Comparison of ENCODE assay signal across 2 cellular contexts in genomic region chr20:2698912-2699311, GRCh38.
TF ChIP-seq lines count a peak whose summit lies in the region.

No MANE protein-coding gene starts in this region.

TF ChIP-seq in H1, 55 proteins besides CTCF, POLR2A, EP300 and RAD21:
- no peak for TF ChIP-seq SP1 (IDR thresholded peaks at IDR 0.05; ENCODE audit: low read depth, low read length)
- no peak for TF ChIP-seq TCF12 (IDR thresholded peaks at IDR 0.05; ENCODE audit: low read depth, low read length)
- no peak for TF ChIP-seq CEBPB (IDR thresholded peaks at IDR 0.05; ENCODE audit: low read depth, low read length)
- TF ChIP-seq NANOG (IDR thresholded peaks at IDR 0.05; ENCODE audit: insufficient read depth, low read depth, low read length, poor library complexity, severe bottlenecking): no peak
- TF ChIP-seq MAFK (IDR thresholded peaks at IDR 0.05; ENCODE audit: low read depth, low read length): no peak
- TF ChIP-seq SUZ12 (IDR thresholded peaks at IDR 0.05; ENCODE audit: low read length): no peak
- no peak for TF ChIP-seq JUND (IDR thresholded peaks at IDR 0.05; ENCODE audit: low read length)
- no peak for TF ChIP-seq EGR1 (IDR thresholded peaks at IDR 0.05; ENCODE audit: borderline replicate concordance, low read depth, low read length)
- no peak for TF ChIP-seq FOSL1 (IDR thresholded peaks at IDR 0.05; ENCODE audit: insufficient read depth, low read depth, low read length)
- TF ChIP-seq CHD2 (IDR thresholded peaks at IDR 0.05; ENCODE audit: low read length): no peak

TF ChIP-seq in SK-N-SH, 30 proteins besides CTCF, POLR2A, EP300 and RAD21:
- TF ChIP-seq YY1 (IDR thresholded peaks at IDR 0.05; ENCODE audit: low read depth): no peak
- no peak for TF ChIP-seq TEAD4 (IDR thresholded peaks at IDR 0.05; ENCODE audit: borderline replicate concordance, insufficient read depth)
- TF ChIP-seq TAF1 (IDR thresholded peaks at IDR 0.05; ENCODE audit: borderline replicate concordance, low read depth, low read length): no peak
- no peak for TF ChIP-seq POLR2AphosphoS5 (IDR thresholded peaks at IDR 0.05; ENCODE audit: low read depth, low read length)
- TF ChIP-seq ZBTB33 (IDR thresholded peaks at IDR 0.05; ENCODE audit: borderline replicate concordance, low read depth): no peak
- TF ChIP-seq GATA2 (CRISPR knock-in tag; IDR thresholded peaks at IDR 0.05): no peak
- no peak for TF ChIP-seq NRF1 (IDR thresholded peaks at IDR 0.05; ENCODE audit: low read depth, low read length)
- TF ChIP-seq FOSL2 (IDR thresholded peaks at IDR 0.05; ENCODE audit: borderline replicate concordance, low read depth): no peak
